Comparison of ENCODE assay signal across 8 cellular contexts in the genomic region with DNA sequence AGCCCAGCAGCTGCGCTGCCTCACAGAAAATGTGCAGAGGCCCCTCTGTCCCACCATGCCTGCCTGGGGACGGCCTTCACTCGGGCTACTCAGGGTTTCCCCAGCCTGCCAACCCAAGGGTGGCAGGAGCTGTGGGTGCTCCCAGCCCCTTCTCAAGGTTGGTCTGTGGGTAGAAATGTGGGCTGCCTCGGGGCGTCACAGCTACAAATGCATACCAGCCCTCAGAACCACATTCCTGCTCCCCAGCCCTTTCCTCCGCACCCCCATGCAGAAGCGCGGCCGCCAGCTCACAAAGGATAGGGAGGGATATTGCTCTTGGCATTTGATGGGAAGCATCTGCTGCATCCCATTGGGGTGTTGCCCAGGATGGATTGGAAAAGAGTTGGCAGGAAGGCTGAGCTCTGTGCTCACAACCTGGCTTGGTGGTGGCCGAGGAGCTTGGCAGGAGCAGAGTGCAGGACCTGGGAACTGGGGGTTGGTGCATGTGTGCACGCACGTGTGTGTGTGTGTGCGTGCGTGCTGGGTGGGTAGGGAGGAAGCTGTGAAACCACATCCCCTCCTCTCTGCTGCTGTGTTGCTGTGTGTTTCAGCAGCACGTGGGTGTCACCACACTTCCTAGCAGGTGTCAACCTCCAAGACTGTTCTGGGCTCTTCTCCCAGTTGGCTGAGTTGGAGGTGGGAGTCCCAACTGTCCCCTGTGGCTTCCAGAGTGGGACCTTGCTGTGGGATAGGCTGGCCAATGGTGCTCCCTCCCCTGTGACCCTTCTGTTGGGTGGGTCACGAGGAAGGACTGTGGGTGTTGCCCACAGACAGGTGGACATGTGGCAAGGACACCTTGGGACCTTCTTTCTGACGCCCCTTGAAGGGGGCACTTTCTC.
A peak's percentile ranks its signal among the peaks of the same experiment; 100 is the strongest.
DNase-seq lines count a peak whose midpoint lies in the region; ATAC-seq and TF ChIP-seq lines count a peak whose summit lies in the region.

No MANE protein-coding gene starts in this region.

- ATAC-seq in GM19328 (IDR thresholded peaks at IDR 0.05; ENCODE audit: unreplicated experiment) (peak; percentile 35), gastrocnemius medialis (peak; percentile 43 to 54), foreskin keratinocyte (no peak)

- peaks cover 40 to 44% of the 10 kb centered on the region in 2 donors for H3K4me1 ChIP-seq in gastrocnemius medialis
- H3K4me1 ChIP-seq in foreskin keratinocyte, result peaks cover 5% of the 10 kb centered on the region

- in situ Hi-C loops in gastrocnemius medialis (cut with MboI; ENCODE audit: low sequenced_read_pairs in 4 of 4), result no loop called here

- DNase-seq in AG10803 (ENCODE audit: low read depth) (peak; percentile 96), Kasumi-1 (lab: John Stamatoyannopoulos, UW) (peak; percentile 85 to 87), activated T-cell treated with anti-CD3 and anti-CD28 coated beads for 4 hours (peak; percentile 72), fibroblast of the aortic adventitia (ENCODE audit: low read depth) (peak; percentile 93), gastrocnemius medialis (peak in 1 of 2 donors; percentile 52), NCI-H1105 (lab: John Stamatoyannopoulos, UW) (no peak), foreskin keratinocyte (no peak)

- H3K9me3 ChIP-seq in gastrocnemius medialis, result no peaks in the 10 kb centered on the region

- no peaks in the 10 kb centered on the region for H3K36me3 ChIP-seq in gastrocnemius medialis

- no peak overlapping the region for H3K4me3 ChIP-seq in AG10803 (ENCODE audit: low read length)
- no peak overlapping the region for H3K4me3 ChIP-seq in fibroblast of the aortic adventitia (ENCODE audit: low read depth, low read length)
- H3K4me3 ChIP-seq in gastrocnemius medialis, result no peak overlapping the region

- intact Hi-C loops in gastrocnemius medialis (cut with DNase I; ENCODE audit: low total_unique reads), result no loop called here

- TF ChIP-seq CTCF in AG10803 (conservative IDR thresholded peaks at IDR 0.05; ENCODE audit: low read length) (no peak), fibroblast of the aortic adventitia (IDR thresholded peaks at IDR 0.05; ENCODE audit: insufficient read depth, low read length) (no peak), gastrocnemius medialis (IDR thresholded peaks at IDR 0.05 in 4 of 5, conservative IDR thresholded peaks at IDR 0.05 in 1 of 5) (no peak), foreskin keratinocyte (conservative IDR thresholded peaks at IDR 0.05) (no peak)

- TF ChIP-seq POLR2A in gastrocnemius medialis (IDR thresholded peaks at IDR 0.05), result no peak

- H3K27me3 ChIP-seq in gastrocnemius medialis, result no peaks in the 10 kb centered on the region
- no peaks in the 10 kb centered on the region for H3K27me3 ChIP-seq in foreskin keratinocyte

- H3K27ac ChIP-seq in gastrocnemius medialis (peak overlapping the region; percentile 42 to 63 (median 50)), foreskin keratinocyte (no peak overlapping the region)

Comparison
In these comparisons a context has a peak if more than half of its experiments do, and no peak if none do; other contexts are left out.
1. DNase-seq: peak in AG10803 (single experiment), Kasumi-1 (2 of 2), activated T-cell treated with anti-CD3 and anti-CD28 coated beads for 4 hours (single experiment) and fibroblast of the aortic adventitia (single experiment); none in NCI-H1105 (single experiment) and foreskin keratinocyte (0 of 2).